In genomic region chr2:129296401-129297343, GRCh38 we compare ENCODE assay signal across 16 cellular contexts.
A peak's percentile ranks its signal among the peaks of the same experiment; 100 is the strongest.
DNase-seq lines count a peak whose midpoint lies in the region; ATAC-seq and TF ChIP-seq lines count a peak whose summit lies in the region.
"Had no signal": no experiment of that assay in that cellular context is flagged by ENCODE, and none has a peak within 500 bp of the region (broad histone marks: within the 10 kb centered on the region; RNA-seq: fewer than 3 reads in every experiment).

No MANE protein-coding gene starts in this region.

- H3K4me3 Mint-ChIP-seq in CD4-positive, alpha-beta T cell: no peak overlapping the region
- H3K4me3 Mint-ChIP-seq: activated CD4-positive, alpha-beta T cell treated with anti-CD3 and anti-CD28 coated beads for 36 hours; CD8-positive, alpha-beta memory T cell had no signal

- POLR2A ChIA-PET in CD4-positive, alpha-beta T cell (lab: Charles Lee): no interaction called here

- H3K9me3 ChIP-seq in CD4-positive, alpha-beta T cell (ENCODE audit: control insufficient read depth, low read length): no peaks in the 10 kb centered on the region
- H3K9me3 ChIP-seq in left lung: no peaks in the 10 kb centered on the region
- H3K9me3 ChIP-seq: colonic mucosa, stomach, vagina had no signal

- peak; percentile 10 for DNase-seq in Caki2 (ENCODE audit: low read depth)
- peak; percentile 36 for DNase-seq in NCI-H2029 treated with DMSO at 0.1 percent for 48 hours (lab: John Stamatoyannopoulos, UW)
- DNase-seq in coronary artery (ENCODE audit: low spot score): no peak
- DNase-seq in omental fat pad (ENCODE audit: low spot score): no peak
- no peak for DNase-seq in middle frontal gyrus (ENCODE audit: extremely low spot score, low spot score)
- no peak for DNase-seq in CD4-positive, alpha-beta T cell
- no peak for DNase-seq in left lung
- DNase-seq: activated CD4-positive, alpha-beta T cell treated with anti-CD3 and anti-CD28 coated beads for 36 hours; CD8-positive, alpha-beta memory T cell; colonic mucosa; NCI-H2107; stimulated activated CD4-positive, alpha-beta T cell treated with anti-CD3 and anti-CD28 coated beads, Interleukin-1b, Interleukin-23, amount 100 ng/mL, for 48 hours; stomach had no signal

- no peaks in the 10 kb centered on the region for H3K4me1 ChIP-seq in left lung
- H3K4me1 ChIP-seq: colonic mucosa had no signal

- H3K27me3 Mint-ChIP-seq in CD4-positive, alpha-beta T cell: no peaks in the 10 kb centered on the region
- H3K27me3 Mint-ChIP-seq: activated CD4-positive, alpha-beta T cell treated with anti-CD3 and anti-CD28 coated beads for 36 hours had no signal

- TF ChIP-seq CTCF in coronary artery (IDR thresholded peaks at IDR 0.05) (no peak), omental fat pad (IDR thresholded peaks at IDR 0.05) (no peak), left lung (IDR thresholded peaks at IDR 0.05) (no peak)
- no peak for TF ChIP-seq CTCF in CD4-positive, alpha-beta T cell (IDR thresholded peaks at IDR 0.05)

- H3K36me3 Mint-ChIP-seq in CD4-positive, alpha-beta T cell (ENCODE audit: low read depth): no peaks in the 10 kb centered on the region
- H3K36me3 Mint-ChIP-seq: CD8-positive, alpha-beta memory T cell had no signal

- H3K9me3 Mint-ChIP-seq in CD4-positive, alpha-beta T cell: peaks cover 6% of the 10 kb centered on the region

- no peak overlapping the region for H3K27ac Mint-ChIP-seq in CD4-positive, alpha-beta T cell
- H3K27ac Mint-ChIP-seq: activated CD4-positive, alpha-beta T cell treated with anti-CD3 and anti-CD28 coated beads for 36 hours; CD8-positive, alpha-beta memory T cell had no signal

- CTCF ChIA-PET in CD4-positive, alpha-beta T cell (lab: Charles Lee): no interaction called here

- no peaks in the 10 kb centered on the region for H3K36me3 ChIP-seq in left lung
- H3K36me3 ChIP-seq: colonic mucosa, stomach, vagina had no signal

- ATAC-seq in omental fat pad (ENCODE audit: low FRiP score) (peak; percentile 48), GM21717 (IDR thresholded peaks at IDR 0.05; ENCODE audit: unreplicated experiment) (no peak), left lung (no peak)
- ATAC-seq in CD4-positive, alpha-beta T cell (ENCODE audit: poor library complexity): no peak
- ATAC-seq: activated CD4-positive, alpha-beta T cell treated with anti-CD3 and anti-CD28 coated beads for 36 hours; Panc1 had no signal

- intact Hi-C loops in CD4-positive, alpha-beta T cell (cut with DNase I, micrococcal nuclease): no loop called here
- intact Hi-C loops in left lung (cut with DNase I): no loop called here

- H3K27ac ChIP-seq in coronary artery (peak overlapping the region; percentile 35 to 69), left lung (no peak overlapping the region)
- no peak overlapping the region for H3K27ac ChIP-seq in CD4-positive, alpha-beta T cell (ENCODE audit: low read depth, low read length)
- H3K27ac ChIP-seq: colonic mucosa, vagina had no signal

- H3K4me3 ChIP-seq in coronary artery (no peak overlapping the region), left lung (no peak overlapping the region)
- H3K4me3 ChIP-seq: colonic mucosa, stomach, vagina had no signal

- no peaks in the 10 kb centered on the region for H3K27me3 ChIP-seq in CD4-positive, alpha-beta T cell (ENCODE audit: control insufficient read depth, insufficient read depth, low read length)
- H3K27me3 ChIP-seq in left lung: no peaks in the 10 kb centered on the region
- H3K27me3 ChIP-seq: colonic mucosa, stomach, vagina had no signal

- in situ Hi-C loops in Caki2 (cut with HindIII; ENCODE audit: low pct_unique_long_range_greater_than_20kb, low sequenced_read_pairs): no loop called here

- H3K4me1 Mint-ChIP-seq in CD4-positive, alpha-beta T cell (ENCODE audit: low read depth): no peaks in the 10 kb centered on the region
- H3K4me1 Mint-ChIP-seq: activated CD4-positive, alpha-beta T cell treated with anti-CD3 and anti-CD28 coated beads for 36 hours; CD8-positive, alpha-beta memory T cell had no signal

Comparison
In these comparisons a context has a peak if more than half of its experiments do, and no peak if none do; other contexts are left out.
1. DNase-seq: peak in Caki2 (single experiment) and NCI-H2029 treated with DMSO at 0.1 percent for 48 hours (single experiment); none in coronary artery (single experiment), omental fat pad (single experiment), middle frontal gyrus (single experiment), CD4-positive, alpha-beta T cell (0 of 10) and left lung (0 of 2).
2. H3K27ac ChIP-seq: peak in coronary artery (2 of 2); none in CD4-positive, alpha-beta T cell (single experiment) and left lung (0 of 2).